Comparison of ENCODE assay signal across 1 cellular context in genomic region chr19:10251792-10252694, GRCh38.
TF ChIP-seq lines count a peak whose summit lies in the region.

TSS of gene MRPL4 (plus strand) at chr19:10252214. CDS start at chr19:10252254, 40 bp downstream.

TF ChIP-seq in HepG2, 621 proteins besides CTCF, POLR2A, EP300 and RAD21 (continued from another document and continues in another):
- TF ChIP-seq ZNF770 (CRISPR knock-in tag; IDR thresholded peaks at IDR 0.05) (peak; percentile 79), IRF1 (CRISPR knock-in tag; IDR thresholded peaks at IDR 0.05; ENCODE audit: low read depth) (0 out of 2 replicates have a peak, but pooled peaks have one; percentile 33), DZIP1 (CRISPR knock-in tag; IDR thresholded peaks at IDR 0.05) (no peak), CBX1 (IDR thresholded peaks at IDR 0.05; ENCODE audit: low read depth) (peak; percentile 56), NONO (IDR thresholded peaks at IDR 0.05) (no peak), NONO (CRISPR knock-in tag; conservative IDR thresholded peaks at IDR 0.05) (peak; percentile 94), HIC2 (CRISPR knock-in tag; IDR thresholded peaks at IDR 0.05; ENCODE audit: low read depth) (no peak), THAP8 (CRISPR knock-in tag; IDR thresholded peaks at IDR 0.05; ENCODE audit: borderline replicate concordance) (no peak), ZNF354B (CRISPR knock-in tag; IDR thresholded peaks at IDR 0.05) (no peak), MAFF (IDR thresholded peaks at IDR 0.05; ENCODE audit: low read depth, low read length) (no peak), HNRNPK (IDR thresholded peaks at IDR 0.05; ENCODE audit: low read depth, low read length, poor library complexity, severe bottlenecking) (no peak), EZH2 (conservative IDR thresholded peaks at IDR 0.05; ENCODE audit: low read depth, low read length) (no peak), ZNF367 (CRISPR knock-in tag; IDR thresholded peaks at IDR 0.05; ENCODE audit: borderline replicate concordance) (no peak; the same call in 1 of the 2 replicates), CENPX (CRISPR knock-in tag; IDR thresholded peaks at IDR 0.05) (no peak), ZBTB26 (CRISPR knock-in tag; IDR thresholded peaks at IDR 0.05; ENCODE audit: borderline replicate concordance) (no peak), CCDC6 (CRISPR knock-in tag; IDR thresholded peaks at IDR 0.05) (peak; percentile 79; the same call in 1 of the 2 replicates), LRRFIP1 (CRISPR knock-in tag; conservative IDR thresholded peaks at IDR 0.05) (no peak), ZNF432 (CRISPR knock-in tag; IDR thresholded peaks at IDR 0.05; ENCODE audit: borderline replicate concordance) (no peak), EHMT2 (IDR thresholded peaks at IDR 0.05; ENCODE audit: borderline replicate concordance, low read depth, low read length) (no peak), ZNF550 (CRISPR knock-in tag; IDR thresholded peaks at IDR 0.05; ENCODE audit: borderline replicate concordance) (0 out of 2 replicates have a peak, but pooled peaks have one; percentile 86), ZNF713 (CRISPR knock-in tag; IDR thresholded peaks at IDR 0.05) (no peak), KLF6 (CRISPR knock-in tag; IDR thresholded peaks at IDR 0.05) (peak; percentile 67), KDM1A (CRISPR knock-in tag; IDR thresholded peaks at IDR 0.05) (no peak), PAX8 (CRISPR knock-in tag; IDR thresholded peaks at IDR 0.05; ENCODE audit: borderline replicate concordance) (no peak), DMAP1 (CRISPR knock-in tag; IDR thresholded peaks at IDR 0.05) (peak; percentile 95), SIN3A (IDR thresholded peaks at IDR 0.05; ENCODE audit: borderline replicate concordance, low read depth, low read length) (peak; percentile 90; the same call in 1 of the 2 replicates), NFE2L2 (IDR thresholded peaks at IDR 0.05; ENCODE audit: low read length) (no peak), NRL (CRISPR knock-in tag; IDR thresholded peaks at IDR 0.05; ENCODE audit: borderline replicate concordance) (peak; percentile 79; the same call in 1 of the 2 replicates), DBP (CRISPR knock-in tag; IDR thresholded peaks at IDR 0.05; ENCODE audit: not compliant biosample characterization) (peak; percentile 30), SMYD3 (CRISPR knock-in tag; IDR thresholded peaks at IDR 0.05) (0 out of 2 replicates have a peak, but pooled peaks have one; percentile 71), ZNF816 (CRISPR knock-in tag; IDR thresholded peaks at IDR 0.05; ENCODE audit: borderline replicate concordance) (no peak), REL (CRISPR knock-in tag; conservative IDR thresholded peaks at IDR 0.05) (no peak), SIX1 (CRISPR knock-in tag; IDR thresholded peaks at IDR 0.05; ENCODE audit: borderline replicate concordance) (no peak), ATF1 (CRISPR knock-in tag; IDR thresholded peaks at IDR 0.05) (peak; percentile 98), XRCC5 (optimal IDR thresholded peaks at IDR 0.05; ENCODE audit: low read length) (peak; percentile 38), ZNF33A (CRISPR knock-in tag; IDR thresholded peaks at IDR 0.05; ENCODE audit: borderline replicate concordance) (no peak), ZHX2 (IDR thresholded peaks at IDR 0.05; ENCODE audit: low read depth) (peak; percentile 96), ZHX2 (CRISPR knock-in tag; IDR thresholded peaks at IDR 0.05; ENCODE audit: borderline replicate concordance) (no peak), ZNF317 (CRISPR knock-in tag; IDR thresholded peaks at IDR 0.05) (no peak; the same call in 1 of the 2 replicates), HOXA7 (CRISPR knock-in tag; IDR thresholded peaks at IDR 0.05) (no peak), PHF8 (CRISPR knock-in tag; IDR thresholded peaks at IDR 0.05) (peak; percentile 99), FOXP1 (IDR thresholded peaks at IDR 0.05) (0 out of 2 replicates have a peak, but pooled peaks have one; percentile 0), FOXP1 (CRISPR knock-in tag; IDR thresholded peaks at IDR 0.05) (no peak)
